15 cellular contexts compared by ENCODE assay signal in the genomic region with DNA sequence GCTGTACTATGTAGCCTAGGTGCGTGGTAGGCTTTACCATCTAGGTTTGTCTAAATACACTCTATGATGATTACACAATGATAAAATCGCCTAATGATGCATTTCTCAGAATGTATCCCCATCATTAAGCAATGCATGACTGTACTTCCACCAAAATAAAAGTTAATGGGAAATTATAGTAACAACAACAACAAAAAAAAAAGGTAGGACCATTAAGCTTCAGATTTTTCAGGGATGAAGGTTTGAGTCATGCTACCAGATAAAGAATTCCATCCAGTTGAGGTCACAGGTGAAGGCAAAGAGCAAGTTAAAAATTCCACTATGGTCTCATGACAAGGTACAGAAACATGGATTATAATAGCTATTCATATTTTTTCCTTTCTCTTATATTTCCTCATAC.
DNase-seq lines count a peak whose midpoint lies in the region; ATAC-seq and TF ChIP-seq lines count a peak whose summit lies in the region.
"Had no signal": no experiment of that assay in that cellular context is flagged by ENCODE, and none has a peak within 500 bp of the region (broad histone marks: within the 10 kb centered on the region; RNA-seq: fewer than 3 reads in every experiment).

No MANE protein-coding gene starts in this region.

- 46% methylated on average over 2 of the region's 2 CpGs for WGBS in mammary epithelial cell (ENCODE audit: low coverage, missing lambda C conversion rate)
- WGBS in adrenal gland, 4 donors = 58 to 73% (median 68%) methylated on average over 2 of the region's 2 CpGs
- WGBS in heart left ventricle, 4 donors = 55 to 84% (median 70%) methylated on average over 2 of the region's 2 CpGs
- WGBS in heart right ventricle, 2 donors = 79 to 82% methylated on average over 2 of the region's 2 CpGs

- BruUV-seq in MCF 10A (replicated peaks; lab: Mats Ljungman, UMichigan) (no TSS peak), mammary epithelial cell (replicated peaks; lab: Mats Ljungman, UMichigan) (no TSS peak)

- H3K4me1 ChIP-seq in breast epithelium (no peaks in the 10 kb centered on the region), mammary epithelial cell (ENCODE audit: insufficient read depth, low read length) (peaks cover 12% of the 10 kb centered on the region), adrenal gland (replicated peaks in 1 of 2) (no peaks in the 10 kb centered on the region), heart left ventricle (no peaks in the 10 kb centered on the region), heart right ventricle (no peaks in the 10 kb centered on the region)
- H3K4me1 ChIP-seq: HAP-1 had no signal

- H3K27me3 ChIP-seq in breast epithelium = peaks cover 0 to 11% of the 10 kb centered on the region in 2 donors
- H3K27me3 ChIP-seq in mammary epithelial cell (ENCODE audit: insufficient read depth, low read length) = no peaks in the 10 kb centered on the region
- H3K27me3 ChIP-seq in adrenal gland = no peaks in the 10 kb centered on the region
- H3K27me3 ChIP-seq in heart left ventricle = no peaks in the 10 kb centered on the region
- H3K27me3 ChIP-seq in heart right ventricle = no peaks in the 10 kb centered on the region

- H3K27ac ChIP-seq in breast epithelium = no peak overlapping the region
- no peak overlapping the region for H3K27ac ChIP-seq in mammary epithelial cell (ENCODE audit: insufficient read depth, low read depth, low read length)
- H3K27ac ChIP-seq in adrenal gland = no peak overlapping the region
- no peak overlapping the region for H3K27ac ChIP-seq in heart left ventricle
- no peak overlapping the region for H3K27ac ChIP-seq in heart right ventricle
- H3K27ac ChIP-seq: 22Rv1 had no signal

- ATAC-seq in heart left ventricle (no peak), heart right ventricle (no peak)
- ATAC-seq: CD8-positive, alpha-beta T cell; HepG2 had no signal

- H3K4me3 ChIP-seq in breast epithelium (no peak overlapping the region), mammary epithelial cell (replicated peaks in 1 of 3; ENCODE audit: insufficient read depth in 1 of 3, low read depth in 2 of 3, low read length in 3 of 3) (no peak overlapping the region), adrenal gland (no peak overlapping the region), heart left ventricle (no peak overlapping the region), heart right ventricle (no peak overlapping the region)
- H3K4me3 ChIP-seq: HAP-1 had no signal

- H2AFZ ChIP-seq in mammary epithelial cell (ENCODE audit: low read depth, low read length) = no peak overlapping the region

- H3K36me3 Mint-ChIP-seq in MCF 10A (ENCODE audit: insufficient read depth, unreplicated experiment) = peaks cover 6% of the 10 kb centered on the region
- H3K36me3 Mint-ChIP-seq: CD14-positive monocyte; CD8-positive, alpha-beta T cell had no signal

- in situ Hi-C loops in mammary epithelial cell (cut with MboI; ENCODE audit: low sequenced_read_pairs in 2 of 2) = no loop called here

- intact Hi-C loops in MCF 10A (cut with micrococcal nuclease) = loop anchor here (5.0 kb wide), 2 partner anchors 98 to 243 kb away; a partner anchor contains a TSS
- intact Hi-C loops in breast epithelium (cut with DNase I; ENCODE audit: low total_unique reads) = no loop called here
- intact Hi-C loops in mammary epithelial cell (cut with micrococcal nuclease) = no loop called here
- intact Hi-C loops in adrenal gland (cut with DNase I) = no loop called here
- intact Hi-C loops in heart left ventricle (cut with DNase I) = no loop called here
- intact Hi-C loops in heart right ventricle (cut with DNase I) = no loop called here

- TF ChIP-seq POLR2A in breast epithelium (IDR thresholded peaks at IDR 0.05) = no peak
- TF ChIP-seq POLR2A in adrenal gland (IDR thresholded peaks at IDR 0.05) = no peak
- no peak for TF ChIP-seq POLR2A in heart left ventricle (IDR thresholded peaks at IDR 0.05)

- H3K4me1 Mint-ChIP-seq in MCF 10A (ENCODE audit: insufficient read depth, unreplicated experiment) = peaks cover 6% of the 10 kb centered on the region
- H3K4me1 Mint-ChIP-seq: CD14-positive monocyte had no signal

- H3K36me3 ChIP-seq in breast epithelium = no peaks in the 10 kb centered on the region
- no peaks in the 10 kb centered on the region for H3K36me3 ChIP-seq in mammary epithelial cell (ENCODE audit: insufficient read depth, low read length)
- H3K36me3 ChIP-seq in adrenal gland (replicated peaks in 1 of 2) = no peaks in the 10 kb centered on the region
- no peaks in the 10 kb centered on the region for H3K36me3 ChIP-seq in heart left ventricle
- no peaks in the 10 kb centered on the region for H3K36me3 ChIP-seq in heart right ventricle
- H3K36me3 ChIP-seq: HAP-1 had no signal

- no peak overlapping the region for H3K4me3 Mint-ChIP-seq in MCF 10A (ENCODE audit: unreplicated experiment)
- H3K4me3 Mint-ChIP-seq: CD14-positive monocyte; CD8-positive, alpha-beta T cell had no signal

- CTCF ChIA-PET in MCF 10A (lab: Yijun Ruan, JAX) = no interaction called here
- CTCF ChIA-PET in mammary epithelial cell (lab: Charles Lee; ENCODE audit: low non-redundant PET) = no interaction called here

- no peaks in the 10 kb centered on the region for H4K20me1 ChIP-seq in mammary epithelial cell (ENCODE audit: insufficient read depth, low read length)

- H3K9ac ChIP-seq in mammary epithelial cell (ENCODE audit: insufficient read depth, low read length) = no peak overlapping the region

- POLR2A ChIA-PET in MCF 10A (lab: Yijun Ruan, JAX) = interaction anchor here (0.6 to 0.7 kb wide), 2 partner anchors 199 to 243 kb away, joined by 3 to 4 read pairs; no protein-coding TSS in a partner anchor

- peak; percentile 43 for DNase-seq in MCF 10A (ENCODE audit: unreplicated experiment)
- no peak for DNase-seq in breast epithelium (ENCODE audit: low spot score in 2 of 2)
- peak; percentile 52 for DNase-seq in mammary epithelial cell
- peak; percentile 30 for DNase-seq in kidney tubule cell (ENCODE audit: low spot score)
- no peak for DNase-seq in adrenal gland
- DNase-seq in heart left ventricle = no peak
- DNase-seq in heart right ventricle = no peak
- DNase-seq: CD8-positive, alpha-beta T cell; COR-L47; DMS53; GF-D8 had no signal

- H3K27ac Mint-ChIP-seq in MCF 10A (ENCODE audit: low read depth, unreplicated experiment) = no peak overlapping the region
- H3K27ac Mint-ChIP-seq: CD14-positive monocyte; CD8-positive, alpha-beta T cell had no signal

- TF ChIP-seq CTCF in MCF 10A (IDR thresholded peaks at IDR 0.05; ENCODE audit: unreplicated experiment) (no peak), breast epithelium (IDR thresholded peaks at IDR 0.05) (no peak), mammary epithelial cell (conservative IDR thresholded peaks at IDR 0.05 in 1 of 2, IDR thresholded peaks at IDR 0.05 in 1 of 2; ENCODE audit: extremely low read depth in 1 of 2, insufficient read depth in 1 of 2, low read depth in 1 of 2, low read length in 2 of 2) (no peak), adrenal gland (IDR thresholded peaks at IDR 0.05) (no peak), heart left ventricle (IDR thresholded peaks at IDR 0.05) (no peak), heart right ventricle (IDR thresholded peaks at IDR 0.05) (no peak)

- no peaks in the 10 kb centered on the region for H3K27me3 Mint-ChIP-seq in MCF 10A (ENCODE audit: insufficient read depth, unreplicated experiment)

- H3K9me3 ChIP-seq in breast epithelium (no peaks in the 10 kb centered on the region), mammary epithelial cell (replicated peaks; ENCODE audit: insufficient read depth, low read length) (no peaks in the 10 kb centered on the region), adrenal gland (replicated peaks in 1 of 3) (no peaks in the 10 kb centered on the region), heart left ventricle (no peaks in the 10 kb centered on the region), heart right ventricle (no peaks in the 10 kb centered on the region)
- H3K9me3 ChIP-seq: HAP-1 had no signal

- dilution Hi-C loops in mammary epithelial cell (cut with HindIII; ENCODE audit: low sequenced_read_pairs) = no loop called here

- H3K9me3 Mint-ChIP-seq in MCF 10A (ENCODE audit: unreplicated experiment) = peaks cover 8% of the 10 kb centered on the region
- H3K9me3 Mint-ChIP-seq: CD8-positive, alpha-beta T cell had no signal

- no peak overlapping the region for H3K4me2 ChIP-seq in mammary epithelial cell (ENCODE audit: insufficient read depth, low read depth, low read length)

- H3K79me2 ChIP-seq in mammary epithelial cell (ENCODE audit: insufficient read depth, low read length) = no peaks in the 10 kb centered on the region

Comparison
In these comparisons a context has a peak if more than half of its experiments do, and no peak if none do; other contexts are left out.
1. DNase-seq: peak in MCF 10A (single experiment), mammary epithelial cell (single experiment) and kidney tubule cell (single experiment); none in breast epithelium (0 of 2), adrenal gland (0 of 7), heart left ventricle (0 of 5) and heart right ventricle (0 of 2).